Comparison of ENCODE assay signal across 1 cellular context in the genomic region with DNA sequence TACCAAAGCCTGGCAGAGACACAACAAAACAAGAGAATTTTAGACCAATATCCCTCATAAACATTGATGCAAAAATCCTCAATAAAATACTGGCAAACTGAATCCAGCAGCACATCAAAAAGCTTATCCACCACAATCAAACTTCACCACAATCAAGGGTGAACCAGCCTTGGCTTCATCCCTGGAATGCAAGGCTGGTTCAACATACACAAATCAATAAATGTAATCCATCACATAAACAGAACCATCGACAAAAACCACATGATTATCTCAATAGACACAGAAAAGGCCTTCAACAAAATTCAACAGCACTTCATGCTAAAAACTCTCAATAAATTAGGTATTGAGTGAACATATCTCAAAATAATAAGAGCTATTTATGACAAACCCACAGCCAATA.
A peak's percentile ranks its signal among the peaks of the same experiment; 100 is the strongest.
TF ChIP-seq lines count a peak whose summit lies in the region.

No MANE protein-coding gene starts in this region.

TF ChIP-seq in K562, 482 proteins besides CTCF, POLR2A, EP300 and RAD21:
- peak; percentile 92 for TF ChIP-seq ZNF324 (CRISPR knock-in tag; IDR thresholded peaks at IDR 0.05)
